In the genomic region with DNA sequence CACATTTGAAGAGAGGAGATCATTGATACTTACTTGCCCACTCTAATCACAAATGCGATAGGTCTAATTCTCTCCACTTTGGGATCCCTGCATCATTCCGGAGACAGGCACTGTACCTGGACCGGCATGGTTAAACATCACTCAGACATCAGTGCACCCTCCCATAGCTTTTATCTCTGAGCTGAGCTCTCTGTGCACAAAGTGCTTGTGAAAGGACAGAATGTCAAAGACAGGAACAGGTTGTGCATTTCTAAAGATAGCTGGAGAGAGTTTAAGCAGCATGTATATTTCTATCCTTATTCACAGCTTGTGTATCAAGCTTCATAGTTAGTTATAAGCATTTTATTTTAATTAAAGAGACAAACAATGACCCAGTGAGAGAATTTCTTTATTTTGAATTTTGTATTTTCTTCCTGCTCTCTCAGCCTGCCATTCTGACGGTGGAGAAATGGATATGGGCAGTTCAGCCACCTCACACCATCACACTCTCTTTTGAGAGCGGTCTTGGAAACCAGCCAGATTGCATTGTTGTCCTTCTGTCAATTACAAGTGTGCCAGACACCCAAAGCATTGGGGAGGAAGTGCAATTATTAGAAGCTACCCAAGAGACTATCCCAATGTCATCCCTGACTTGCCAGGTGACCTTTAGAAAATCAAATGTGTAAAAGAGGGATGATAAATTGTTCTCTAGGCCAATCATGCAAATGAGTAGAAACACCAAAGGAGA, we compare ENCODE assay signal across 24 cellular contexts.
A peak's percentile ranks its signal among the peaks of the same experiment; 100 is the strongest.
DNase-seq lines count a peak whose midpoint lies in the region; ATAC-seq, FAIRE-seq and TF ChIP-seq lines count a peak whose summit lies in the region.
"Had no signal": no experiment of that assay in that cellular context is flagged by ENCODE, and none has a peak within 500 bp of the region (broad histone marks: within the 10 kb centered on the region; RNA-seq: fewer than 3 reads in every experiment).

No MANE protein-coding gene starts in this region.

- TF ChIP-seq CTCF in heart left ventricle (IDR thresholded peaks at IDR 0.05) (no peak), esophagus squamous epithelium (IDR thresholded peaks at IDR 0.05) (no peak), tibial artery (IDR thresholded peaks at IDR 0.05) (no peak)

- H3K36me3 ChIP-seq in heart left ventricle (no peaks in the 10 kb centered on the region), esophagus squamous epithelium (no peaks in the 10 kb centered on the region), tibial artery (no peaks in the 10 kb centered on the region)
- H3K36me3 ChIP-seq: adrenal gland, upper lobe of left lung had no signal

- H3K9me3 ChIP-seq in heart left ventricle (peaks cover 0 to 5% (median 0%) of the 10 kb centered on the region in 12 donors), esophagus squamous epithelium (no peaks in the 10 kb centered on the region), tibial artery (no peaks in the 10 kb centered on the region)
- H3K9me3 ChIP-seq: adrenal gland, upper lobe of left lung had no signal

- ATAC-seq in heart left ventricle = peak; percentile 93 to 97 (median 96)
- ATAC-seq: activated T-cell treated with anti-CD3 and anti-CD28 coated beads, Interleukin-2, amount 50 U/mL, for 4 hours; HCT116; naive thymus-derived CD8-positive, alpha-beta T cell had no signal

- TF ChIP-seq POLR2A in heart left ventricle (IDR thresholded peaks at IDR 0.05) = no peak
- TF ChIP-seq POLR2A in esophagus squamous epithelium (IDR thresholded peaks at IDR 0.05) = no peak
- TF ChIP-seq POLR2A in H54 (IDR thresholded peaks at IDR 0.05; ENCODE audit: low read depth, low read length) = no peak

- H3K27me3 ChIP-seq in heart left ventricle (no peaks in the 10 kb centered on the region), esophagus squamous epithelium (no peaks in the 10 kb centered on the region), tibial artery (no peaks in the 10 kb centered on the region)
- H3K27me3 ChIP-seq: adrenal gland, upper lobe of left lung had no signal

- H3K4me3 ChIP-seq in heart left ventricle (peak overlapping the region in 1 of 12 donors; percentile 17), esophagus squamous epithelium (no peak overlapping the region), tibial artery (no peak overlapping the region)
- H3K4me3 ChIP-seq: adrenal gland, smooth muscle cell, upper lobe of left lung had no signal

- DNase-seq in DMS153 treated with DMSO at 0.1 percent for 48 hours (lab: John Stamatoyannopoulos, UW; ENCODE audit: unreplicated experiment) = peak; percentile 39
- DNase-seq in NCI-H1105 (lab: John Stamatoyannopoulos, UW) = peak; percentile 6
- peak; percentile 40 for DNase-seq in NCI-H345 treated with DMSO at 0.1 percent for 48 hours (lab: John Stamatoyannopoulos, UW; ENCODE audit: unreplicated experiment)
- DNase-seq in heart left ventricle = peak in 4 of 5 donors; percentile 10 to 36 (median 26)
- no peak for DNase-seq in esophagus squamous epithelium (lab: John Stamatoyannopoulos, UW)
- DNase-seq in DMS114 treated with DMSO at 0.1 percent for 48 hours (lab: John Stamatoyannopoulos, UW; ENCODE audit: unreplicated experiment) = no peak
- no peak for DNase-seq in tibial artery
- DNase-seq in H54 (ENCODE audit: insufficient read length, low spot score) = no peak
- DNase-seq: activated CD4-positive, alpha-beta T cell treated with anti-CD3 and anti-CD28 coated beads for 48 hours; activated T-cell treated with anti-CD3 and anti-CD28 coated beads, Interleukin-2, amount 50 U/mL, for 4 hours; adrenal gland; CD4-positive, CD25-positive, alpha-beta regulatory T cell; DND-41; effector memory CD4-positive, alpha-beta T cell; erythroblast; foreskin fibroblast; naive thymus-derived CD8-positive, alpha-beta T cell; NCI-H526; stimulated activated CD4-positive, alpha-beta T cell treated with anti-CD3 and anti-CD28 coated beads, Interleukin-2, amount 100 ng/mL, for 24 hours; upper lobe of left lung had no signal

- WGBS in heart left ventricle, 4 donors = 47 to 57% (median 51%) methylated on average over 5 of the region's 5 CpGs
- WGBS in esophagus squamous epithelium, 2 donors = 76 to 82% methylated on average over 5 of the region's 5 CpGs

- H3K27ac ChIP-seq in heart left ventricle (peak overlapping the region in 9 of 12 donors; percentile 22 to 60 (median 40)), esophagus squamous epithelium (no peak overlapping the region), tibial artery (no peak overlapping the region)
- H3K27ac ChIP-seq: adrenal gland, upper lobe of left lung, VCaP had no signal

- intact Hi-C loops in heart left ventricle (cut with DNase I) (no loop called here), esophagus squamous epithelium (cut with DNase I) (no loop called here), tibial artery (cut with DNase I; ENCODE audit: low total_unique reads) (no loop called here)

- peaks cover 0 to 4% (median 0%) of the 10 kb centered on the region in 12 donors for H3K4me1 ChIP-seq in heart left ventricle
- no peaks in the 10 kb centered on the region for H3K4me1 ChIP-seq in esophagus squamous epithelium
- H3K4me1 ChIP-seq in tibial artery = no peaks in the 10 kb centered on the region
- H3K4me1 ChIP-seq: adrenal gland, upper lobe of left lung had no signal

- FAIRE-seq in H54 (lab: Jason Lieb, UNC) = no peak
- FAIRE-seq: GM12891 had no signal

Comparison
In these comparisons a context has a peak if more than half of its experiments do, and no peak if none do; other contexts are left out.
1. DNase-seq: peak in DMS153 treated with DMSO at 0.1 percent for 48 hours (single experiment), NCI-H1105 (single experiment), NCI-H345 treated with DMSO at 0.1 percent for 48 hours (single experiment) and heart left ventricle (4 of 5); none in esophagus squamous epithelium (single experiment), DMS114 treated with DMSO at 0.1 percent for 48 hours (single experiment), tibial artery (0 of 2) and H54 (single experiment).
2. H3K27ac ChIP-seq: peak in heart left ventricle (9 of 12); none in esophagus squamous epithelium (0 of 4) and tibial artery (0 of 2).